Comparison of ENCODE assay signal across 2 cellular contexts in genomic region chr5:157690690-157691433, GRCh38.
TF ChIP-seq lines count a peak whose summit lies in the region.

No MANE protein-coding gene starts in this region.

TF ChIP-seq in WTC11, 78 proteins besides CTCF, POLR2A, EP300 and RAD21:
- TF ChIP-seq ZNF263 (CRISPR knock-in tag; IDR thresholded peaks at IDR 0.05; ENCODE audit: low read depth) (no peak), TEAD1 (CRISPR knock-in tag; IDR thresholded peaks at IDR 0.05) (no peak), GTF2I (CRISPR knock-in tag; conservative IDR thresholded peaks at IDR 0.05) (no peak), ZNF396 (CRISPR knock-in tag; IDR thresholded peaks at IDR 0.05; ENCODE audit: borderline replicate concordance) (no peak), TCF7 (CRISPR knock-in tag; IDR thresholded peaks at IDR 0.05; ENCODE audit: low read depth) (no peak), EMX1 (CRISPR knock-in tag; IDR thresholded peaks at IDR 0.05) (no peak), USF1 (CRISPR knock-in tag; IDR thresholded peaks at IDR 0.05) (no peak)

TF ChIP-seq in endothelial cell of umbilical vein, 7 proteins besides CTCF, POLR2A, EP300 and RAD21:
- TF ChIP-seq GATA2 (IDR thresholded peaks at IDR 0.05; ENCODE audit: insufficient read depth, insufficient read length, low read depth, low read length) (no peak), EZH2 (IDR thresholded peaks at IDR 0.05; ENCODE audit: borderline replicate concordance, low read depth, low read length, severe bottlenecking) (no peak), POLR2AphosphoS5 (IDR thresholded peaks at IDR 0.05; ENCODE audit: insufficient read depth, low read depth, low read length) (no peak), MYC (IDR thresholded peaks at IDR 0.05; ENCODE audit: low read depth, low read length) (no peak), MAX (IDR thresholded peaks at IDR 0.05; ENCODE audit: insufficient read depth, insufficient read length) (no peak), JUN (IDR thresholded peaks at IDR 0.05; ENCODE audit: borderline replicate concordance, insufficient read depth, insufficient read length, low read depth) (no peak), FOS (IDR thresholded peaks at IDR 0.05; ENCODE audit: borderline replicate concordance, insufficient read depth, low read length) (no peak)
